Comparison of ENCODE assay signal across 11 cellular contexts in the genomic region with DNA sequence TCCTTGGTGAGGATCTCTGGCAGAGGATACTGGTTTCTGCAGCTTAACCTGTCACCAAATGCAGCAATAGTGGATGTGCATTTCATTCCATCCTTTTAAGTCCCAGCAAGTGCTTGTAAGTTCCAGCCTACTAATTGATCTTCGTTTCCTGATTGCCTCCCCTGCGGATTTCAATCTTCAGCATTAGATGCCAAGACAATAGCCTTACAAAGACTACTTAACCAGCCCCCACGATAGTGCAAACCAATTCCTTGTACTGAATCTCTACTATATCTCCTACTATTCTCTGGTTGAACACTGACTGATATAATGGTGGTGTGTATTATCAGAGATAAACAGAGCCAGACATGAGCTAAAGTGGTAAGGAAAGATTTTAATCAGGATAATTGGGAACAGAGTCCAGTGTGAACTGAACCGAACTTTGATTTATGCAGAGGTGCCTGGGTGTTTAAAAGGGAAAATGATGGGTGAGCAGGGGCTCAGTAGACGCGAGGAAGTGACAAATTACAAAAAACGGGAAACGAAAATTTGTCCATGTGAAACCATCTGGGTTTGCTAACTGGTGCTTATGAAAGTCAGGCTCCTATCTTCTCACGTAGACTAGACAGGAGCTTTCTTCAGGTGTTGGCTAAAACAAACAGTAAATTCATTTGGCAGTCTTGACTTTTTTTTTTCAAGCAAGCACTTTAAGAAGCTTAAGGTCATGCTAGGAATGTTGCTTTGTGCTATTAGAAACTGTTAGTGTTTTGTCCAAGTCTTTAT.
DNase-seq lines count a peak whose midpoint lies in the region; ATAC-seq, FAIRE-seq and TF ChIP-seq lines count a peak whose summit lies in the region.
"Had no signal": no experiment of that assay in that cellular context is flagged by ENCODE, and none has a peak within 500 bp of the region (broad histone marks: within the 10 kb centered on the region; RNA-seq: fewer than 3 reads in every experiment).

No MANE protein-coding gene starts in this region.

- H3K9me3 ChIP-seq in heart right ventricle, result peaks cover 0 to 18% (median 0%) of the 10 kb centered on the region in 11 donors

- no peaks in the 10 kb centered on the region for H3K36me3 Mint-ChIP-seq in memory B cell

- peaks cover 4% of the 10 kb centered on the region for H3K9me3 Mint-ChIP-seq in memory B cell

- H3K36me3 ChIP-seq in heart right ventricle, result no peaks in the 10 kb centered on the region

- H3K27ac Mint-ChIP-seq in memory B cell, result peak overlapping the region; percentile 26

- ATAC-seq in GM18909 (IDR thresholded peaks at IDR 0.05; ENCODE audit: poor library complexity, unreplicated experiment) (peak; percentile 80), HG03520 (IDR thresholded peaks at IDR 0.05; ENCODE audit: unreplicated experiment) (peak; percentile 89), memory B cell (ENCODE audit: low read depth) (peak; percentile 99), heart right ventricle (no peak)
- ATAC-seq: left cardiac atrium had no signal

- H3K27me3 Mint-ChIP-seq in memory B cell, result no peaks in the 10 kb centered on the region

- no peak for TF ChIP-seq CTCF in heart right ventricle (IDR thresholded peaks at IDR 0.05)

- no peaks in the 10 kb centered on the region for H3K4me1 ChIP-seq in heart right ventricle

- H3K27me3 ChIP-seq in heart right ventricle, result no peaks in the 10 kb centered on the region

- WGBS in heart right ventricle, 2 donors, result 74 to 79% methylated on average over 9 of the region's 9 CpGs

- peak; percentile 23 for FAIRE-seq in H54 (lab: Jason Lieb, UNC)

- H3K4me3 ChIP-seq in heart right ventricle, result no peak overlapping the region

- no peak for TF ChIP-seq POLR2A in H54 (IDR thresholded peaks at IDR 0.05; ENCODE audit: low read depth, low read length)

- no peak overlapping the region for H3K27ac ChIP-seq in heart right ventricle

- intact Hi-C loops in heart right ventricle (cut with DNase I), result loop anchor here in 1 of 10 donors (10.0 kb wide), 1 partner anchor 105 kb away; a partner anchor contains a TSS

- H3K4me3 Mint-ChIP-seq in memory B cell, result peak overlapping the region; percentile 33

- DNase-seq in H54 (ENCODE audit: insufficient read length, low spot score) (no peak), memory B cell (ENCODE audit: low spot score in 2 of 2) (peak in 1 of 2 donors; percentile 11), NCI-H2227 treated with DMSO at 0.1 percent for 48 hours (lab: John Stamatoyannopoulos, UW) (no peak), COR-L47 (lab: John Stamatoyannopoulos, UW) (no peak), heart right ventricle (no peak), NCI-H2196 (lab: John Stamatoyannopoulos, UW; ENCODE audit: unreplicated experiment) (no peak)
- DNase-seq: left cardiac atrium, NCI-H345, SW 1271 had no signal

- H3K4me1 Mint-ChIP-seq in memory B cell, result peaks cover 16% of the 10 kb centered on the region

Comparison
In these comparisons a context has a peak if more than half of its experiments do, and no peak if none do; other contexts are left out.
1. ATAC-seq: peak in GM18909 (single experiment), HG03520 (single experiment) and memory B cell (single experiment); none in heart right ventricle (0 of 8).